In genomic region chr12:124868252-124868965, GRCh38 we compare ENCODE assay signal across 13 cellular contexts. TPM values are rescaled to one million over a fixed set of nuclear protein-coding genes. Genes with fewer than 3 reads are reported as not detected.
DNase-seq lines count a peak whose midpoint lies in the region; ATAC-seq and TF ChIP-seq lines count a peak whose summit lies in the region.
"Had no signal": no experiment of that assay in that cellular context is flagged by ENCODE, and none has a peak within 500 bp of the region (broad histone marks: within the 10 kb centered on the region; RNA-seq: fewer than 3 reads in every experiment).

No MANE protein-coding gene starts in this region.

- ATAC-seq in foreskin keratinocyte (no peak), HG03196 (IDR thresholded peaks at IDR 0.05; ENCODE audit: unreplicated experiment) (no peak), GM19463 (IDR thresholded peaks at IDR 0.05; ENCODE audit: unreplicated experiment) (no peak), HG03354 (IDR thresholded peaks at IDR 0.05; ENCODE audit: poor library complexity, severe bottlenecking, unreplicated experiment) (no peak)
- ATAC-seq in stimulated activated naive B cell treated with anti-CD40 and anti-IgM and Interleukin-4, amounts not matched to agents 10 μg/mL and 1 μg/mL and 100 μg/mL, for 72 hours (replicated peaks): no peak

- H3K27me3 Mint-ChIP-seq in stimulated activated naive B cell treated with anti-CD40 and anti-IgM and Interleukin-4, amounts not matched to agents 10 μg/mL and 1 μg/mL and 100 μg/mL, for 72 hours: no peaks in the 10 kb centered on the region

- peak overlapping the region; percentile 92 for H3K27ac Mint-ChIP-seq in stimulated activated naive B cell treated with anti-CD40 and anti-IgM and Interleukin-4, amounts not matched to agents 10 μg/mL and 1 μg/mL and 100 μg/mL, for 72 hours
- H3K27ac Mint-ChIP-seq: nephron had no signal

- H3K4me1 Mint-ChIP-seq in stimulated activated naive B cell treated with anti-CD40 and anti-IgM and Interleukin-4, amounts not matched to agents 10 μg/mL and 1 μg/mL and 100 μg/mL, for 72 hours: peaks cover 29 to 51% of the 10 kb centered on the region in 2 donors

- H3K4me3 ChIP-seq in HL-60 (replicated peaks; ENCODE audit: insufficient read depth, low read length): peak overlapping the region; percentile 36

- no peaks in the 10 kb centered on the region for H3K27me3 ChIP-seq in HL-60 (ENCODE audit: insufficient read depth, poor library complexity, severe bottlenecking)
- no peaks in the 10 kb centered on the region for H3K27me3 ChIP-seq in foreskin keratinocyte

- no peaks in the 10 kb centered on the region for H3K9me3 Mint-ChIP-seq in stimulated activated naive B cell treated with anti-CD40 and anti-IgM and Interleukin-4, amounts not matched to agents 10 μg/mL and 1 μg/mL and 100 μg/mL, for 72 hours
- H3K9me3 Mint-ChIP-seq: nephron had no signal

- H3K4me3 Mint-ChIP-seq in stimulated activated naive B cell treated with anti-CD40 and anti-IgM and Interleukin-4, amounts not matched to agents 10 μg/mL and 1 μg/mL and 100 μg/mL, for 72 hours: peak overlapping the region; percentile 78 to 82
- H3K4me3 Mint-ChIP-seq: nephron had no signal

- no peak for TF ChIP-seq CTCF in C4-2B (conservative IDR thresholded peaks at IDR 0.05)
- TF ChIP-seq CTCF in HL-60 (IDR thresholded peaks at IDR 0.05; ENCODE audit: insufficient read depth, low read length): no peak
- no peak for TF ChIP-seq CTCF in foreskin keratinocyte (conservative IDR thresholded peaks at IDR 0.05)

- H3K27ac ChIP-seq in C4-2B (peak overlapping the region; percentile 0), HL-60 (replicated peaks) (peak overlapping the region; percentile 86), foreskin keratinocyte (peak overlapping the region; percentile 54)

- DNase-seq in HL-60 (ENCODE audit: low read depth in 1 of 2, low spot score in 1 of 2): no peak
- DNase-seq in foreskin keratinocyte: no peak
- no peak for DNase-seq in stimulated activated naive B cell treated with anti-CD40 and anti-IgM and Interleukin-4, amounts not matched to agents 10 μg/mL and 1 μg/mL and 100 μg/mL, for 72 hours
- DNase-seq: activated CD4-positive, alpha-beta T cell treated with anti-CD3 and anti-CD28 coated beads, Interleukin-2, amount 50 U/mL, for 1 hour; activated CD8-positive, alpha-beta memory T cell treated with anti-CD3 and anti-CD28 coated beads, Interleukin-2, amount 50 U/mL, for 48 hours; activated naive CD4-positive, alpha-beta T cell; NCI-H187; NCI-H345 had no signal

- no peaks in the 10 kb centered on the region for H3K4me1 ChIP-seq in foreskin keratinocyte

- H3K36me3 Mint-ChIP-seq in stimulated activated naive B cell treated with anti-CD40 and anti-IgM and Interleukin-4, amounts not matched to agents 10 μg/mL and 1 μg/mL and 100 μg/mL, for 72 hours: no peaks in the 10 kb centered on the region

RNA-seq across cellular contexts. Expression of gene SCARB1, which starts 4.7 kb away (rescaled TPM):
- 48.4 and 52.1 TPM in 2 replicates for total RNA-seq in foreskin keratinocyte
- 69.5 and 69.7 TPM in 2 replicates for polyA plus RNA-seq in foreskin keratinocyte

RNA-seq across cellular contexts. Expression of gene UBC, which starts 46.0 kb away (rescaled TPM):
- total RNA-seq in foreskin keratinocyte: 1,251 and 1,486 TPM in 2 replicates
- 1,048 and 1,182 TPM in 2 replicates for polyA plus RNA-seq in foreskin keratinocyte

Comparison
In these comparisons a context has a peak if more than half of its experiments do, and no peak if none do; other contexts are left out.
1. H3K27ac ChIP-seq: peak in every context shown above with its lines; median percentile 86 in HL-60; 54 in foreskin keratinocyte; 0 in C4-2B.